In genomic region chr17:50944054-50944901, GRCh38 we compare ENCODE assay signal across 8 cellular contexts.
DNase-seq lines count a peak whose midpoint lies in the region; ATAC-seq and TF ChIP-seq lines count a peak whose summit lies in the region.

No MANE protein-coding gene starts in this region.

- H3K4me1 ChIP-seq in CD4-positive, alpha-beta memory T cell (ENCODE audit: insufficient read depth, low read length) = peaks cover 40% of the 10 kb centered on the region
- peaks cover 4% of the 10 kb centered on the region for H3K4me1 ChIP-seq in osteoblast (ENCODE audit: insufficient read depth, low read length)
- H3K4me1 ChIP-seq in testis = peaks cover 20% of the 10 kb centered on the region

- H3K4me2 ChIP-seq in osteoblast (ENCODE audit: insufficient read depth, low read length) = peak overlapping the region; percentile 78

- peak; percentile 73 to 82 (median 76) for DNase-seq in CD4-positive, alpha-beta memory T cell
- DNase-seq in RPMI7951 (ENCODE audit: low read depth) = peak; percentile 77
- peak; percentile 80 for DNase-seq in activated effector memory CD4-positive, alpha-beta T cell treated with Interleukin-2 at 50 U/mL for 16 hours
- DNase-seq in glutamatergic neuron = peak; percentile 76
- peak; percentile 92 for DNase-seq in osteoblast (ENCODE audit: insufficient read length, low spot score, missing footprints)
- peak; percentile 88 for DNase-seq in testis

- TF ChIP-seq POLR2A in testis (IDR thresholded peaks at IDR 0.05) = no peak

- H3K27ac ChIP-seq in CD4-positive, alpha-beta memory T cell (ENCODE audit: low read depth, low read length) = peak overlapping the region; percentile 73
- peak overlapping the region; percentile 28 for H3K27ac ChIP-seq in osteoblast (ENCODE audit: low read depth, low read length)
- peak overlapping the region in 1 of 2 donors; percentile 46 for H3K27ac ChIP-seq in testis

- peak overlapping the region; percentile 46 to 49 for H3K4me3 ChIP-seq in CD4-positive, alpha-beta memory T cell (ENCODE audit: low read length in 2 of 2)
- peak overlapping the region; percentile 70 for H3K4me3 ChIP-seq in osteoblast (ENCODE audit: insufficient read depth, low read length)
- peak overlapping the region; percentile 25 to 29 for H3K4me3 ChIP-seq in testis

- no peaks in the 10 kb centered on the region for H3K27me3 ChIP-seq in CD4-positive, alpha-beta memory T cell (ENCODE audit: insufficient read depth, low read length)
- H3K27me3 ChIP-seq in osteoblast (ENCODE audit: insufficient read depth, low read length) (no peaks in the 10 kb centered on the region), testis (no peaks in the 10 kb centered on the region)

- ATAC-seq in HG03342 (IDR thresholded peaks at IDR 0.05; ENCODE audit: unreplicated experiment) (peak; percentile 46), GM18511 (IDR thresholded peaks at IDR 0.05; ENCODE audit: unreplicated experiment) (no peak)

- H3K27me3 Mint-ChIP-seq in CD4-positive, alpha-beta memory T cell = no peaks in the 10 kb centered on the region
- peaks cover 9% of the 10 kb centered on the region for H3K27me3 Mint-ChIP-seq in glutamatergic neuron (ENCODE audit: unreplicated experiment)

- H3K9me3 ChIP-seq in CD4-positive, alpha-beta memory T cell (ENCODE audit: control insufficient read depth in 1 of 2, low read length in 2 of 2) = no peaks in the 10 kb centered on the region
- H3K9me3 ChIP-seq in osteoblast (ENCODE audit: low read depth, low read length) = no peaks in the 10 kb centered on the region
- H3K9me3 ChIP-seq in testis = no peaks in the 10 kb centered on the region

- H3K9me3 Mint-ChIP-seq in CD4-positive, alpha-beta memory T cell = peaks cover 0 to 1% (median 0%) of the 10 kb centered on the region in 8 donors
- H3K9me3 Mint-ChIP-seq in glutamatergic neuron (ENCODE audit: unreplicated experiment) = peaks cover 7% of the 10 kb centered on the region

- peaks cover 21 to 52% (median 36%) of the 10 kb centered on the region in 4 donors for H3K4me1 Mint-ChIP-seq in CD4-positive, alpha-beta memory T cell
- H3K4me1 Mint-ChIP-seq in glutamatergic neuron (ENCODE audit: low read depth, unreplicated experiment) = peaks cover 33% of the 10 kb centered on the region

- 12 to 55% methylated on average over 1 to 44 of the region's 61 CpGs for WGBS in testis, 2 donors

- intact Hi-C loops in CD4-positive, alpha-beta memory T cell (cut with micrococcal nuclease) = loop anchor here (1.0 to 5.0 kb wide), 3 partner anchors 13 to 77 kb away; no protein-coding TSS in a partner anchor
- intact Hi-C loops in testis (cut with DNase I; ENCODE audit: low total_unique reads) = no loop called here

- no peaks in the 10 kb centered on the region for H3K79me2 ChIP-seq in osteoblast (ENCODE audit: insufficient read depth, low read length)

- TF ChIP-seq CTCF in glutamatergic neuron (IDR thresholded peaks at IDR 0.05; ENCODE audit: partially characterized antibody, unreplicated experiment) (no peak), osteoblast (IDR thresholded peaks at IDR 0.05; ENCODE audit: extremely low read depth, low read depth, low read length) (no peak), testis (IDR thresholded peaks at IDR 0.05) (no peak)

- no peaks in the 10 kb centered on the region for H3K36me3 Mint-ChIP-seq in CD4-positive, alpha-beta memory T cell
- no peaks in the 10 kb centered on the region for H3K36me3 Mint-ChIP-seq in glutamatergic neuron (ENCODE audit: unreplicated experiment)

- peak overlapping the region; percentile 90 for H2AFZ ChIP-seq in osteoblast (ENCODE audit: low read length)

- POLR2A ChIA-PET in CD4-positive, alpha-beta memory T cell (lab: Charles Lee; ENCODE audit: partially characterized antibody) = interaction anchor here (0.5 to 18.7 kb wide), 20 partner anchors 9 to 162 kb away, joined by 3 to 673 read pairs (median 7); partner anchors contain the start of gene TOB1

- CTCF ChIA-PET in CD4-positive, alpha-beta memory T cell (lab: Charles Lee; ENCODE audit: partially characterized antibody) = interaction anchor here (1.0 to 17.7 kb wide), 9 partner anchors 9 to 127 kb away, joined by 3 to 515 read pairs (median 6); partner anchors contain the start of gene TOB1

- no peaks in the 10 kb centered on the region for H4K20me1 ChIP-seq in osteoblast (ENCODE audit: insufficient read depth, low read length)

- H3K27ac Mint-ChIP-seq in CD4-positive, alpha-beta memory T cell = peak overlapping the region; percentile 87 to 94 (median 93)
- H3K27ac Mint-ChIP-seq in glutamatergic neuron (ENCODE audit: unreplicated experiment) = peak overlapping the region; percentile 59

- no peaks in the 10 kb centered on the region for H3K36me3 ChIP-seq in CD4-positive, alpha-beta memory T cell (ENCODE audit: insufficient read depth, low read length)
- H3K36me3 ChIP-seq in osteoblast (ENCODE audit: insufficient read depth, low read length) = no peaks in the 10 kb centered on the region
- no peaks in the 10 kb centered on the region for H3K36me3 ChIP-seq in testis (ENCODE audit: low read depth, missing control alignments)

- peak overlapping the region; percentile 79 to 88 (median 84) for H3K4me3 Mint-ChIP-seq in CD4-positive, alpha-beta memory T cell
- peak overlapping the region; percentile 34 for H3K4me3 Mint-ChIP-seq in glutamatergic neuron (ENCODE audit: unreplicated experiment)
